ENCODE assay signal across 9 cellular contexts in the genomic region with DNA sequence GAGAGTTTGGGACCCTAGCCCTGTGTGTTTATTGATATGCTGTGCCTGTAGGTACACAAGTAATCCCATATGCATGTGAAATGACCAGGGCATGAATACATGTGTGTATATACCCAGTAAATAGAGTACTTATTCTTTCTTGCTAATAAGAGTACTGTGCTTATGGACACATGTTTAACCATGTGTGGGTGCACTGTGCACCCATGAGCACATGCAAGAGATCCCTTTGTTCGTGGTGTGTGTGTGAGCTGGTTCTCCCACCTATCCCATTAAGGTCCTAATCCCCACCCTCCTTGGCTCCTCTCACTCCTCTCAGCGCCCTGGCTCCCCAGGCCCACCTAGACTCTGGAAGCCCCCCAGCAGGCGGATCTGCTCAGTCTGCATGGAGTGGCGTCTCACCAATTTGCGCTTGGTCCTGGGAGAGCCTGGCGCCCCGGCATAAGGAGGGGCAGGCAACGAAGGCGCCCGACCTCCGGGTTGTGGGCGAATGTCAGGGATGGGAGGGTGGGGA. TPM values are rescaled to one million over a fixed set of nuclear protein-coding genes. Genes with fewer than 3 reads are reported as not detected.
A peak's percentile ranks its signal among the peaks of the same experiment; 100 is the strongest.
DNase-seq lines count a peak whose midpoint lies in the region; ATAC-seq and TF ChIP-seq lines count a peak whose summit lies in the region.
"Had no signal": no experiment of that assay in that cellular context is flagged by ENCODE, and none has a peak within 500 bp of the region (broad histone marks: within the 10 kb centered on the region; RNA-seq: fewer than 3 reads in every experiment).

No MANE protein-coding gene starts in this region.

- peak overlapping the region; percentile 80 for H3K27ac ChIP-seq in lower lobe of right lung
- peak overlapping the region; percentile 84 to 96 for H3K27ac ChIP-seq in tibial artery

- ATAC-seq in activated T-cell treated with anti-CD3 and anti-CD28 coated beads, Interleukin-2, amount 50 U/mL, for 72 hours (replicated peaks in 1 of 2), result no peak
- ATAC-seq in lower lobe of right lung (no peak), HG03520 (IDR thresholded peaks at IDR 0.05; ENCODE audit: unreplicated experiment) (no peak)
- ATAC-seq: K562 had no signal

- TF ChIP-seq CTCF in brain (conservative IDR thresholded peaks at IDR 0.05) (no peak), lower lobe of right lung (IDR thresholded peaks at IDR 0.05) (no peak), tibial artery (IDR thresholded peaks at IDR 0.05) (no peak), GM13976 (IDR thresholded peaks at IDR 0.05; ENCODE audit: borderline replicate concordance, control extremely low read depth, extremely low read depth, insufficient read depth, missing control alignments) (no peak)

- H3K4me1 ChIP-seq in lower lobe of right lung, result peaks cover 70% of the 10 kb centered on the region
- peaks cover 5 to 68% (median 52%) of the 10 kb centered on the region in 4 donors for H3K4me1 ChIP-seq in tibial artery

- intact Hi-C loops in lower lobe of right lung (cut with DNase I) (no loop called here), tibial artery (cut with DNase I; ENCODE audit: low total_unique reads) (loop anchor here (10.0 kb wide), 1 partner anchor 45 kb away; the partner anchor contains the start of genes ITGA10 and PEX11B)

- H3K9me3 ChIP-seq in lower lobe of right lung, result no peaks in the 10 kb centered on the region
- H3K9me3 ChIP-seq in tibial artery, result no peaks in the 10 kb centered on the region

- no peaks in the 10 kb centered on the region for H3K36me3 ChIP-seq in lower lobe of right lung
- H3K36me3 ChIP-seq in tibial artery, result no peaks in the 10 kb centered on the region

- H3K27me3 Mint-ChIP-seq in activated T-cell treated with anti-CD3 and anti-CD28 coated beads, Interleukin-2, amount 50 U/mL, for 72 hours (ENCODE audit: low read depth), result no peaks in the 10 kb centered on the region
- peaks cover 16% of the 10 kb centered on the region for H3K27me3 Mint-ChIP-seq in brain

- DNase-seq in activated T-cell treated with anti-CD3 and anti-CD28 coated beads, Interleukin-2, amount 50 U/mL, for 72 hours, result no peak
- no peak for DNase-seq in activated T-cell treated with anti-CD3 and anti-CD28 coated beads for 4 hours
- DNase-seq in lower lobe of right lung, result no peak
- DNase-seq in tibial artery, result no peak
- DNase-seq in GM13976 (ENCODE audit: low spot score), result no peak
- DNase-seq in DMS114 treated with DMSO at 0.1 percent for 48 hours (lab: John Stamatoyannopoulos, UW; ENCODE audit: unreplicated experiment), result no peak

- peaks cover 3 to 4% of the 10 kb centered on the region in 2 donors for H3K36me3 Mint-ChIP-seq in activated T-cell treated with anti-CD3 and anti-CD28 coated beads, Interleukin-2, amount 50 U/mL, for 72 hours (ENCODE audit: insufficient read depth in 2 of 2)
- H3K36me3 Mint-ChIP-seq in brain, result no peaks in the 10 kb centered on the region

- H3K4me1 Mint-ChIP-seq in activated T-cell treated with anti-CD3 and anti-CD28 coated beads, Interleukin-2, amount 50 U/mL, for 72 hours (ENCODE audit: low read depth), result peaks cover 76% of the 10 kb centered on the region
- H3K4me1 Mint-ChIP-seq in brain, result peaks cover 90% of the 10 kb centered on the region

- H3K4me3 Mint-ChIP-seq in activated T-cell treated with anti-CD3 and anti-CD28 coated beads, Interleukin-2, amount 50 U/mL, for 72 hours, result peak overlapping the region; percentile 73 to 90
- H3K4me3 Mint-ChIP-seq in brain, result peak overlapping the region; percentile 83 to 97 (median 88)

- H3K4me3 ChIP-seq in lower lobe of right lung (peak overlapping the region; percentile 69), tibial artery (peak overlapping the region; percentile 55 to 58)
- H3K4me3 ChIP-seq: K562 had no signal

- in situ Hi-C loops in GM13976 (cut with MboI; ENCODE audit: low sequenced_read_pairs, unreplicated experiment), result no loop called here

- no peak overlapping the region for H3K27ac Mint-ChIP-seq in activated T-cell treated with anti-CD3 and anti-CD28 coated beads, Interleukin-2, amount 50 U/mL, for 72 hours
- peak overlapping the region; percentile 32 to 99 (median 97) for H3K27ac Mint-ChIP-seq in brain

- H3K27me3 ChIP-seq in lower lobe of right lung (ENCODE audit: low read depth) (no peaks in the 10 kb centered on the region), tibial artery (no peaks in the 10 kb centered on the region)

- no peaks in the 10 kb centered on the region for H3K9me3 Mint-ChIP-seq in activated T-cell treated with anti-CD3 and anti-CD28 coated beads, Interleukin-2, amount 50 U/mL, for 72 hours
- peaks cover 0 to 2% (median 0%) of the 10 kb centered on the region in 5 experiments for H3K9me3 Mint-ChIP-seq in brain

RNA-seq across cellular contexts. Expression of gene LIX1L, which starts 2.2 kb away (rescaled TPM):
- 10 to 100 TPM; 36.9 to 39.5 TPM for total RNA-seq in activated T-cell treated with anti-CD3 and anti-CD28 coated beads, Interleukin-2, amount 50 U/mL, for 72 hours
- 23.2 TPM for polyA plus RNA-seq in brain (ENCODE audit: insufficient read depth, low read depth, low replicate concordance)
- total RNA-seq in lower lobe of right lung, result 30.9 TPM

RNA-seq across cellular contexts. Expression of gene ANKRD34A, which starts 4.4 kb away (rescaled TPM):
- 1 to 10 TPM; 2.6 to 3.6 TPM for total RNA-seq in activated T-cell treated with anti-CD3 and anti-CD28 coated beads, Interleukin-2, amount 50 U/mL, for 72 hours
- 7.3 TPM for polyA plus RNA-seq in brain (ENCODE audit: insufficient read depth, low read depth, low replicate concordance)
- 0.41 TPM for total RNA-seq in lower lobe of right lung

RNA-seq across cellular contexts. Expression of gene POLR3GL, which starts 4.5 kb away (rescaled TPM):
- 10 to 100 TPM; 32.5 to 36.1 TPM for total RNA-seq in activated T-cell treated with anti-CD3 and anti-CD28 coated beads, Interleukin-2, amount 50 U/mL, for 72 hours
- 47.1 TPM for polyA plus RNA-seq in brain (ENCODE audit: insufficient read depth, low read depth, low replicate concordance)
- 25.4 TPM for total RNA-seq in lower lobe of right lung

RNA-seq across cellular contexts. Expression of gene RBM8A, which starts 32.7 kb away (rescaled TPM):
- 100 to 1,000 TPM; 238 to 244 TPM for total RNA-seq in activated T-cell treated with anti-CD3 and anti-CD28 coated beads, Interleukin-2, amount 50 U/mL, for 72 hours
- 159 TPM for polyA plus RNA-seq in brain (ENCODE audit: insufficient read depth, low read depth, low replicate concordance)
- total RNA-seq in lower lobe of right lung, result 109 TPM

RNA-seq across cellular contexts. Expression of gene TXNIP, which starts 36.4 kb away (rescaled TPM):
- 100 to 1,000 TPM; 141 to 212 TPM for total RNA-seq in activated T-cell treated with anti-CD3 and anti-CD28 coated beads, Interleukin-2, amount 50 U/mL, for 72 hours
- 115 TPM for polyA plus RNA-seq in brain (ENCODE audit: insufficient read depth, low read depth, low replicate concordance)
- total RNA-seq in lower lobe of right lung, result 1,554 TPM
